In genomic region chr3:66747251-66747650, GRCh38 we compare ENCODE assay signal across 20 cellular contexts.
DNase-seq lines count a peak whose midpoint lies in the region; ATAC-seq and TF ChIP-seq lines count a peak whose summit lies in the region.
"Had no signal": no experiment of that assay in that cellular context is flagged by ENCODE, and none has a peak within 500 bp of the region (broad histone marks: within the 10 kb centered on the region; RNA-seq: fewer than 3 reads in every experiment).

No MANE protein-coding gene starts in this region.

- H3K4me2 ChIP-seq in GM23338, result no peak overlapping the region

- no peaks in the 10 kb centered on the region for H3K4me1 ChIP-seq in GM23338 (ENCODE audit: insufficient read depth)
- peaks cover 15% of the 10 kb centered on the region for H3K4me1 ChIP-seq in adipocyte (ENCODE audit: control insufficient read depth, insufficient read depth, low read length)

- DNase-seq in AG08395 (ENCODE audit: low spot score) (peak; percentile 17), GM23338 (ENCODE audit: low spot score) (no peak), adipocyte (ENCODE audit: low read depth) (peak; percentile 44), WTC11 (ENCODE audit: low spot score) (no peak)
- DNase-seq: C1 segment of cervical spinal cord; Caco-2; CD4-positive, alpha-beta memory T cell; DMS79 treated with DMSO at 0.1 percent for 48 hours; NCI-H1092; NCI-H1417 treated with DMSO at 0.1 percent for 48 hours; NCI-H1694 treated with DMSO at 0.1 percent for 48 hours; NCI-H2081; NCI-H446; NCI-H524 treated with DMSO at 0.1 percent for 48 hours; NCI-H774 had no signal

- H3K27ac ChIP-seq in GM23338 (ENCODE audit: low read depth), result no peak overlapping the region

- H3K9ac ChIP-seq in adipocyte (ENCODE audit: low read length), result no peak overlapping the region

- H3K36me3 ChIP-seq in GM23338 (ENCODE audit: insufficient read depth) (no peaks in the 10 kb centered on the region), adipocyte (ENCODE audit: control insufficient read depth, insufficient read depth, low read length, severe bottlenecking) (no peaks in the 10 kb centered on the region)

- H4K20me1 ChIP-seq in GM23338 (replicated peaks; ENCODE audit: insufficient read depth), result no peaks in the 10 kb centered on the region

- H3K4me3 Mint-ChIP-seq in GM23338, result no peak overlapping the region
- H3K4me3 Mint-ChIP-seq in nephron, result no peak overlapping the region
- no peak overlapping the region for H3K4me3 Mint-ChIP-seq in WTC11
- H3K4me3 Mint-ChIP-seq: CD4-positive, alpha-beta memory T cell had no signal

- H2AFZ ChIP-seq in GM23338, result peak overlapping the region; percentile 57; the same call in 1 of the 2 replicates

- H3K27me3 Mint-ChIP-seq in GM23338 (ENCODE audit: insufficient read depth, low read depth, poor library complexity) (peaks cover 4% of the 10 kb centered on the region), nephron (ENCODE audit: low read depth) (peaks cover 5% of the 10 kb centered on the region), WTC11 (ENCODE audit: low read depth) (no peaks in the 10 kb centered on the region; the same call in 1 of the 2 replicates)

- peaks cover 2% of the 10 kb centered on the region; the same call in 1 of the 3 replicates for H3K4me1 Mint-ChIP-seq in GM23338
- H3K4me1 Mint-ChIP-seq in nephron, result peaks cover 23% of the 10 kb centered on the region
- H3K4me1 Mint-ChIP-seq in WTC11, result no peaks in the 10 kb centered on the region
- H3K4me1 Mint-ChIP-seq: CD4-positive, alpha-beta memory T cell had no signal

- H3K27me3 ChIP-seq in GM23338 (ENCODE audit: insufficient read depth) (no peaks in the 10 kb centered on the region), adipocyte (replicated peaks; ENCODE audit: control insufficient read depth, insufficient read depth, low read length) (no peaks in the 10 kb centered on the region)

- ATAC-seq in GM23338 (no peak), GM21381 (IDR thresholded peaks at IDR 0.05; ENCODE audit: unreplicated experiment) (no peak), WTC11 (no peak), GM18511 (IDR thresholded peaks at IDR 0.05; ENCODE audit: unreplicated experiment) (no peak), GM21723 (IDR thresholded peaks at IDR 0.05; ENCODE audit: unreplicated experiment) (no peak)
- ATAC-seq: HCT116 had no signal

- H3K79me2 ChIP-seq in GM23338 (replicated peaks; ENCODE audit: insufficient read depth), result no peaks in the 10 kb centered on the region

- TF ChIP-seq CTCF in GM23338 (conservative IDR thresholded peaks at IDR 0.05; ENCODE audit: low read depth in 2 of 2) (no peak), nephron (IDR thresholded peaks at IDR 0.05; ENCODE audit: unreplicated experiment in 3 of 3) (no peak), WTC11 (IDR thresholded peaks at IDR 0.05) (no peak)

- H3K9me3 Mint-ChIP-seq in GM23338 (no peaks in the 10 kb centered on the region), nephron (no peaks in the 10 kb centered on the region), WTC11 (0 out of 2 replicates have a peak, but pooled peaks cover under 1% of the 10 kb centered on the region)
- H3K9me3 Mint-ChIP-seq: CD4-positive, alpha-beta memory T cell had no signal

- H3F3A ChIP-seq in GM23338 (replicated peaks; ENCODE audit: low read depth), result no peaks in the 10 kb centered on the region

- POLR2A ChIA-PET in WTC11 (lab: Charles Lee), result no interaction called here

- H3K27ac Mint-ChIP-seq in GM23338 (no peak overlapping the region), nephron (peak overlapping the region; percentile 4 to 73 (median 49)), WTC11 (no peak overlapping the region)
- H3K27ac Mint-ChIP-seq: CD4-positive, alpha-beta memory T cell had no signal

- H3K4me3 ChIP-seq in GM23338 (no peak overlapping the region), adipocyte (ENCODE audit: low read length) (no peak overlapping the region)

- no peaks in the 10 kb centered on the region for H3K36me3 Mint-ChIP-seq in GM23338 (ENCODE audit: low read depth)
- no peaks in the 10 kb centered on the region for H3K36me3 Mint-ChIP-seq in nephron (ENCODE audit: low read depth)
- no peaks in the 10 kb centered on the region for H3K36me3 Mint-ChIP-seq in WTC11
- H3K36me3 Mint-ChIP-seq: CD4-positive, alpha-beta memory T cell had no signal

- no peaks in the 10 kb centered on the region for H3K9me3 ChIP-seq in adipocyte (ENCODE audit: control insufficient read depth, low read length)
- H3K9me3 ChIP-seq: Caco-2 had no signal

- CTCF ChIA-PET in WTC11 (lab: Charles Lee), result interaction anchor here (1.7 to 2.1 kb wide), 2 partner anchors 174 to 369 kb away, joined by 4 to 7 read pairs; no protein-coding TSS in a partner anchor

- peaks cover 3% of the 10 kb centered on the region; the same call in 1 of the 2 replicates for H3K9me2 ChIP-seq in GM23338 (ENCODE audit: insufficient read depth)

TF ChIP-seq in GM23338, 12 proteins besides CTCF, POLR2A, EP300 and RAD21 (continues in another document):
- TF ChIP-seq JUNB (IDR thresholded peaks at IDR 0.05; ENCODE audit: unreplicated experiment) (no peak), ZNF331 (CRISPR knock-in tag; IDR thresholded peaks at IDR 0.05; ENCODE audit: low read depth) (no peak), REST (IDR thresholded peaks at IDR 0.05; ENCODE audit: unreplicated experiment) (no peak), ZNF114 (CRISPR knock-in tag; IDR thresholded peaks at IDR 0.05) (no peak), POLR2AphosphoS5 (IDR thresholded peaks at IDR 0.05; ENCODE audit: low read depth) (no peak), EZH2phosphoT487 (IDR thresholded peaks at IDR 0.05; ENCODE audit: unreplicated experiment) (no peak)

TF ChIP-seq in WTC11, 78 proteins besides CTCF, POLR2A, EP300 and RAD21:
- TF ChIP-seq TEAD1 (CRISPR knock-in tag; IDR thresholded peaks at IDR 0.05) (no peak), ZMAT4 (CRISPR knock-in tag; IDR thresholded peaks at IDR 0.05) (no peak), JUN (CRISPR knock-in tag; IDR thresholded peaks at IDR 0.05) (no peak), FOXK1 (CRISPR knock-in tag; IDR thresholded peaks at IDR 0.05) (no peak), NR3C1 (CRISPR knock-in tag; conservative IDR thresholded peaks at IDR 0.05; ENCODE audit: low read depth) (no peak), ATF1 (CRISPR knock-in tag; IDR thresholded peaks at IDR 0.05) (no peak)

Comparison
In these comparisons a context has a peak if more than half of its experiments do, and no peak if none do; other contexts are left out.
1. DNase-seq: peak in AG08395 (single experiment) and adipocyte (single experiment); none in GM23338 (single experiment) and WTC11 (single experiment).
2. H3K27ac Mint-ChIP-seq: peak in nephron (3 of 3); none in GM23338 (single experiment) and WTC11 (single experiment).